ENCODE assay signal across 9 cellular contexts in genomic region chr3:185151959-185152432, GRCh38. TPM values are rescaled to one million over a fixed set of nuclear protein-coding genes. Genes with fewer than 3 reads are reported as not detected.
DNase-seq lines count a peak whose midpoint lies in the region; ATAC-seq lines count a peak whose summit lies in the region.
"Had no signal": no experiment of that assay in that cellular context is flagged by ENCODE, and none has a peak within 500 bp of the region (broad histone marks: within the 10 kb centered on the region; RNA-seq: fewer than 3 reads in every experiment).

No MANE protein-coding gene starts in this region.

- no peaks in the 10 kb centered on the region for H3K9me3 ChIP-seq in iPS-15b (ENCODE audit: control insufficient read depth, insufficient read depth, low read length)

- POLR2A ChIA-PET in activated CD4-positive, alpha-beta memory T cell treated with anti-CD3 and anti-CD28 coated beads, Interleukin-2, amount 10 ng/mL, durations not matched to agents 7 days and 5 days (lab: Charles Lee): no interaction called here

- peaks cover 35% of the 10 kb centered on the region for H3K27me3 ChIP-seq in H7 (ENCODE audit: control insufficient read depth, insufficient read depth, low read length)
- H3K27me3 ChIP-seq in iPS-15b (ENCODE audit: control insufficient read depth, insufficient read depth, low read length): peaks cover 39% of the 10 kb centered on the region

- H3K27ac ChIP-seq in skin epidermis: peak overlapping the region in 16 of 21 experiments; percentile 1 to 75 (median 57)

- no peaks in the 10 kb centered on the region for H3K36me3 Mint-ChIP-seq in activated CD4-positive, alpha-beta memory T cell treated with anti-CD3 and anti-CD28 coated beads, Interleukin-2, amount 10 ng/mL, durations not matched to agents 7 days and 5 days (ENCODE audit: low read depth)
- no peaks in the 10 kb centered on the region for H3K36me3 Mint-ChIP-seq in activated T-helper 17 cell treated with anti-CD3 and anti-CD28 coated beads, Interleukin-2, amount 50 U/mL, for 72 hours (ENCODE audit: low read depth)

- peaks cover 8% of the 10 kb centered on the region for H3K4me1 ChIP-seq in iPS-15b (ENCODE audit: control insufficient read depth, insufficient read depth, low read length)

- H3K36me3 ChIP-seq in H7 (replicated peaks; ENCODE audit: control insufficient read depth, insufficient read depth, low read length): no peaks in the 10 kb centered on the region
- no peaks in the 10 kb centered on the region for H3K36me3 ChIP-seq in iPS-15b (ENCODE audit: control insufficient read depth, insufficient read depth, low read length)

- DNase-seq in H7 (no peak), AML-193 (lab: John Stamatoyannopoulos, UW) (no peak)
- no peak for DNase-seq in activated CD4-positive, alpha-beta memory T cell treated with anti-CD3 and anti-CD28 coated beads, Interleukin-2, amount 10 ng/mL, durations not matched to agents 7 days and 5 days

- peak overlapping the region; percentile 57 for H3K4me3 Mint-ChIP-seq in activated CD4-positive, alpha-beta memory T cell treated with anti-CD3 and anti-CD28 coated beads, Interleukin-2, amount 10 ng/mL, durations not matched to agents 7 days and 5 days
- no peak overlapping the region for H3K4me3 Mint-ChIP-seq in activated T-helper 17 cell treated with anti-CD3 and anti-CD28 coated beads, Interleukin-2, amount 50 U/mL, for 72 hours

- H3K4me3 ChIP-seq in H7 (ENCODE audit: insufficient read depth, low read depth, low read length): peak overlapping the region; percentile 65
- peak overlapping the region; percentile 80 for H3K4me3 ChIP-seq in iPS-15b (ENCODE audit: low read depth, low read length)
- peak overlapping the region; percentile 40 to 54 (median 49) for H3K4me3 ChIP-seq in skin epidermis

- H3K27ac Mint-ChIP-seq in activated CD4-positive, alpha-beta memory T cell treated with anti-CD3 and anti-CD28 coated beads, Interleukin-2, amount 10 ng/mL, durations not matched to agents 7 days and 5 days: no peak overlapping the region
- no peak overlapping the region for H3K27ac Mint-ChIP-seq in activated T-helper 17 cell treated with anti-CD3 and anti-CD28 coated beads, Interleukin-2, amount 50 U/mL, for 72 hours

- H3K27me3 Mint-ChIP-seq in activated CD4-positive, alpha-beta memory T cell treated with anti-CD3 and anti-CD28 coated beads, Interleukin-2, amount 10 ng/mL, durations not matched to agents 7 days and 5 days: peaks cover 36% of the 10 kb centered on the region
- peaks cover 30% of the 10 kb centered on the region for H3K27me3 Mint-ChIP-seq in activated T-helper 17 cell treated with anti-CD3 and anti-CD28 coated beads, Interleukin-2, amount 50 U/mL, for 72 hours

- no peak overlapping the region for H3K9ac ChIP-seq in iPS-15b (ENCODE audit: low read depth, low read length)

- H3K4me1 Mint-ChIP-seq in activated CD4-positive, alpha-beta memory T cell treated with anti-CD3 and anti-CD28 coated beads, Interleukin-2, amount 10 ng/mL, durations not matched to agents 7 days and 5 days: peaks cover 5% of the 10 kb centered on the region
- no peaks in the 10 kb centered on the region for H3K4me1 Mint-ChIP-seq in activated T-helper 17 cell treated with anti-CD3 and anti-CD28 coated beads, Interleukin-2, amount 50 U/mL, for 72 hours

- ATAC-seq in HG02571 (IDR thresholded peaks at IDR 0.05; ENCODE audit: unreplicated experiment) (no peak), HG03469 (IDR thresholded peaks at IDR 0.05; ENCODE audit: unreplicated experiment) (no peak)
- ATAC-seq in activated T-helper 17 cell treated with anti-CD3 and anti-CD28 coated beads, Interleukin-2, amount 50 U/mL, for 72 hours (replicated peaks): no peak

- no peaks in the 10 kb centered on the region for H3K9me3 Mint-ChIP-seq in activated CD4-positive, alpha-beta memory T cell treated with anti-CD3 and anti-CD28 coated beads, Interleukin-2, amount 10 ng/mL, durations not matched to agents 7 days and 5 days
- H3K9me3 Mint-ChIP-seq in activated T-helper 17 cell treated with anti-CD3 and anti-CD28 coated beads, Interleukin-2, amount 50 U/mL, for 72 hours: no peaks in the 10 kb centered on the region

- CTCF ChIA-PET in activated CD4-positive, alpha-beta memory T cell treated with anti-CD3 and anti-CD28 coated beads, Interleukin-2, amount 10 ng/mL, durations not matched to agents 7 days and 5 days (lab: Charles Lee): interaction anchor here (0.8 kb wide), 1 partner anchor 337 kb away, joined by 3 read pairs; no protein-coding TSS in a partner anchor

RNA-seq across cellular contexts. Expression of gene C3orf70, which starts 0.9 kb away (rescaled TPM):
- 0.63 and 1.1 TPM in 2 replicates for total RNA-seq in H7 (2014; rRNA removed; shearing (Covaris generic))
- under 1 TPM in 1 of 2 experiments, not detected in 1; 0.03 TPM for total RNA-seq in activated CD4-positive, alpha-beta memory T cell treated with anti-CD3 and anti-CD28 coated beads, Interleukin-2, amount 10 ng/mL, durations not matched to agents 7 days and 5 days
- total RNA-seq in activated T-helper 17 cell treated with anti-CD3 and anti-CD28 coated beads, Interleukin-2, amount 50 U/mL, for 72 hours: under 1 TPM in 1 of 2 donors, not detected in 1; 0.04 TPM
- total RNA-seq: myocyte had no signal
